Comparison of ENCODE assay signal across 21 cellular contexts in genomic region chr4:61783050-61783449, GRCh38.
DNase-seq lines count a peak whose midpoint lies in the region; ATAC-seq and TF ChIP-seq lines count a peak whose summit lies in the region.
"Had no signal": no experiment of that assay in that cellular context is flagged by ENCODE, and none has a peak within 500 bp of the region (broad histone marks: within the 10 kb centered on the region; RNA-seq: fewer than 3 reads in every experiment).

No MANE protein-coding gene starts in this region.

- no peaks in the 10 kb centered on the region for H3K9me2 ChIP-seq in PC-3 (replicated peaks; ENCODE audit: low read length)
- H3K9me2 ChIP-seq: SK-N-SH had no signal

- no peaks in the 10 kb centered on the region for H3K36me3 ChIP-seq in PC-3 (ENCODE audit: low read depth, low read length)
- H3K36me3 ChIP-seq: tibial artery had no signal

- H3K4me3 Mint-ChIP-seq in activated CD8-positive, alpha-beta memory T cell treated with anti-CD3 and anti-CD28 coated beads, Interleukin-2, amount 10 ng/mL, durations not matched to agents 7 days and 5 days: no peak overlapping the region
- H3K4me3 Mint-ChIP-seq: activated CD4-positive, alpha-beta T cell treated with anti-CD3 and anti-CD28 coated beads, Interleukin-2, amount 10 ng/mL, durations not matched to agents 24 days and 14 days; activated T-cell treated with anti-CD3 and anti-CD28 coated beads, Interleukin-2, amount 50 U/mL, for 24 hours; B cell; GM23338 had no signal

- no peak overlapping the region for H2AFZ ChIP-seq in PC-3 (ENCODE audit: low read length)
- H2AFZ ChIP-seq: GM23338 had no signal

- DNase-seq in PC-3: peak; percentile 60
- DNase-seq in activated CD8-positive, alpha-beta memory T cell treated with anti-CD3 and anti-CD28 coated beads, Interleukin-2, amount 10 ng/mL, durations not matched to agents 7 days and 5 days: no peak
- no peak for DNase-seq in OCI-M2 (lab: John Stamatoyannopoulos, UW; ENCODE audit: unreplicated experiment)
- DNase-seq in activated gamma-delta T cell treated with Interleukin-2 at 50 U/mL for 16 hours: no peak
- DNase-seq in SW 1271 (lab: John Stamatoyannopoulos, UW): no peak
- DNase-seq: activated CD4-positive, alpha-beta T cell treated with anti-CD3 and anti-CD28 coated beads, Interleukin-2, amount 10 ng/mL, durations not matched to agents 24 days and 14 days; activated T-cell treated with anti-CD3 and anti-CD28 coated beads, Interleukin-2, amount 50 U/mL, for 24 hours; central memory CD4-positive, alpha-beta T cell; DMS 273 treated with DMSO at 0.1 percent for 48 hours; left cardiac atrium; NCI-H2081 treated with DMSO at 0.1 percent for 48 hours; NCI-H526 treated with DMSO at 0.1 percent for 48 hours; nucleus accumbens; SK-N-SH; stimulated activated CD4-positive, alpha-beta T cell treated with anti-CD3 and anti-CD28 coated beads, Interleukin-4, amount 100 ng/mL, for 1 hour; tibial artery had no signal

- CTCF ChIA-PET in PC-3 (lab: Charles Lee): interaction anchor here (1.4 kb wide), 1 partner anchor 41 kb away, joined by 6 read pairs; no protein-coding TSS in a partner anchor
- CTCF ChIA-PET in activated CD8-positive, alpha-beta memory T cell treated with anti-CD3 and anti-CD28 coated beads, Interleukin-2, amount 10 ng/mL, durations not matched to agents 7 days and 5 days (lab: Charles Lee): no interaction called here

- BruUV-seq in PC-3 (replicated peaks; lab: Mats Ljungman, UMichigan): no TSS peak

- no peaks in the 10 kb centered on the region for H3K9me3 Mint-ChIP-seq in activated CD8-positive, alpha-beta memory T cell treated with anti-CD3 and anti-CD28 coated beads, Interleukin-2, amount 10 ng/mL, durations not matched to agents 7 days and 5 days (ENCODE audit: low read depth)
- H3K9me3 Mint-ChIP-seq: activated CD4-positive, alpha-beta T cell treated with anti-CD3 and anti-CD28 coated beads, Interleukin-2, amount 10 ng/mL, durations not matched to agents 24 days and 14 days; GM23338 had no signal

- POLR2A ChIA-PET in PC-3 (lab: Charles Lee; ENCODE audit: unreplicated experiment): no interaction called here

- H3K27me3 Mint-ChIP-seq in activated CD8-positive, alpha-beta memory T cell treated with anti-CD3 and anti-CD28 coated beads, Interleukin-2, amount 10 ng/mL, durations not matched to agents 7 days and 5 days: no peaks in the 10 kb centered on the region
- H3K27me3 Mint-ChIP-seq: activated CD4-positive, alpha-beta T cell treated with anti-CD3 and anti-CD28 coated beads, Interleukin-2, amount 10 ng/mL, durations not matched to agents 24 days and 14 days; activated T-cell treated with anti-CD3 and anti-CD28 coated beads, Interleukin-2, amount 50 U/mL, for 24 hours; B cell had no signal

- H3K4me1 Mint-ChIP-seq in activated CD8-positive, alpha-beta memory T cell treated with anti-CD3 and anti-CD28 coated beads, Interleukin-2, amount 10 ng/mL, durations not matched to agents 7 days and 5 days: no peaks in the 10 kb centered on the region
- H3K4me1 Mint-ChIP-seq: activated CD4-positive, alpha-beta T cell treated with anti-CD3 and anti-CD28 coated beads, Interleukin-2, amount 10 ng/mL, durations not matched to agents 24 days and 14 days; B cell had no signal

- H3K27ac Mint-ChIP-seq in activated CD8-positive, alpha-beta memory T cell treated with anti-CD3 and anti-CD28 coated beads, Interleukin-2, amount 10 ng/mL, durations not matched to agents 7 days and 5 days: no peak overlapping the region
- H3K27ac Mint-ChIP-seq: activated CD4-positive, alpha-beta T cell treated with anti-CD3 and anti-CD28 coated beads, Interleukin-2, amount 10 ng/mL, durations not matched to agents 24 days and 14 days; activated T-cell treated with anti-CD3 and anti-CD28 coated beads, Interleukin-2, amount 50 U/mL, for 24 hours; B cell; GM23338 had no signal

- no peaks in the 10 kb centered on the region for H4K20me1 ChIP-seq in PC-3 (ENCODE audit: low read length)

- no peak for TF ChIP-seq CTCF in PC-3 (conservative IDR thresholded peaks at IDR 0.05; ENCODE audit: low read depth, low read length)

- H3K4me2 ChIP-seq in PC-3 (ENCODE audit: low read length): no peak overlapping the region
- H3K4me2 ChIP-seq: GM23338, SK-N-SH had no signal

- H3K9ac ChIP-seq in PC-3 (ENCODE audit: low read length): no peak overlapping the region
- H3K9ac ChIP-seq: SK-N-SH had no signal

- H3K4me1 ChIP-seq in PC-3 (ENCODE audit: insufficient read depth, low read length): peaks cover 8% of the 10 kb centered on the region; the same call in 1 of the 2 replicates

- intact Hi-C loops in PC-3 (cut with micrococcal nuclease): loop anchor here (5.0 kb wide), 1 partner anchor 139 kb away; no protein-coding TSS in a partner anchor

- H3K9me3 ChIP-seq in PC-3 (ENCODE audit: low read length): no peaks in the 10 kb centered on the region
- H3K9me3 ChIP-seq: SK-N-SH, tibial artery had no signal

- ATAC-seq in GM18858 (IDR thresholded peaks at IDR 0.05; ENCODE audit: unreplicated experiment) (peak; percentile 95), GM21381 (IDR thresholded peaks at IDR 0.05; ENCODE audit: unreplicated experiment) (peak; percentile 62), HG02938 (IDR thresholded peaks at IDR 0.05; ENCODE audit: unreplicated experiment) (peak; percentile 70), PC-3 (peak; percentile 45)
- ATAC-seq in activated CD8-positive, alpha-beta memory T cell treated with anti-CD3 and anti-CD28 coated beads, Interleukin-2, amount 10 ng/mL, durations not matched to agents 7 days and 5 days: no peak
- ATAC-seq: GM23338, left cardiac atrium had no signal

- H3K36me3 Mint-ChIP-seq in activated CD8-positive, alpha-beta memory T cell treated with anti-CD3 and anti-CD28 coated beads, Interleukin-2, amount 10 ng/mL, durations not matched to agents 7 days and 5 days: no peaks in the 10 kb centered on the region

- H3F3A ChIP-seq in PC-3 (ENCODE audit: low read length, unreplicated experiment): no peaks in the 10 kb centered on the region

- H3K27me3 ChIP-seq in PC-3 (ENCODE audit: low read length): no peaks in the 10 kb centered on the region
- H3K27me3 ChIP-seq: tibial artery had no signal

- H3K4me3 ChIP-seq in PC-3 (ENCODE audit: low read length): no peak overlapping the region
- H3K4me3 ChIP-seq: GM23338, tibial artery had no signal

- H3K79me2 ChIP-seq in PC-3 (ENCODE audit: low read length): no peaks in the 10 kb centered on the region

- H3K27ac ChIP-seq in PC-3 (ENCODE audit: low read length): no peak overlapping the region
- H3K27ac ChIP-seq: tibial artery had no signal
